30 cellular contexts compared by ENCODE assay signal in the genomic region with DNA sequence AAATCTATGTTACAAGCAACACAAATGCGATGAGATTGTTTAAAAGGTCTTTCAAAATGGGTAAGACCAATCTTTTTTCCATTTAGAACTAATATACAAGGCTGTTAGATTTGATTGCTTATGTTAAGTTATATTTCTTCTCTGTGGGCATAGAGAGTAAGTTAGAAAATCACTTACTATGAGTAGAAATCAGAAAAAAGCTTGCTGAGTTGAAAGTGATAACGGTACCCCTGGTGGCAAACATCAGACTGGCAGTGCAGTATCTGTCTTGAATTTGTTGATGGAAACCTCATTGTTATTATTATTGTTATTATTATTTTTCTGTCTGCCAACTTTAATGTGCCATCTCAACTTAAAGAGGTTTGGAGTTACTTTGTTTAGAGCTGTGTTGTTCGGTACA. TPM values are rescaled to one million over a fixed set of nuclear protein-coding genes. Genes with fewer than 3 reads are reported as not detected.
DNase-seq lines count a peak whose midpoint lies in the region; ATAC-seq and TF ChIP-seq lines count a peak whose summit lies in the region.
"Had no signal": no experiment of that assay in that cellular context is flagged by ENCODE, and none has a peak within 500 bp of the region (broad histone marks: within the 10 kb centered on the region; RNA-seq: fewer than 3 reads in every experiment).

No MANE protein-coding gene starts in this region.

- intact Hi-C loops in dorsolateral prefrontal cortex (cut with DNase I) = no loop called here

- no peak for TF ChIP-seq POLR2A in suprapubic skin (IDR thresholded peaks at IDR 0.05)

- CTCF ChIA-PET in AG04450 (lab: Charles Lee) = interaction anchor here (1.2 to 2.4 kb wide), 5 partner anchors 12 to 418 kb away, joined by 4 to 11 read pairs (median 5); a partner anchor contains a TSS

- no peak overlapping the region for H3K4me3 Mint-ChIP-seq in nephron progenitor cell
- H3K4me3 Mint-ChIP-seq: activated CD4-positive, alpha-beta T cell treated with anti-CD3 and anti-CD28 coated beads, Interleukin-2, amount 10 ng/mL, durations not matched to agents 24 days and 14 days; naive B cell; T-helper 2 cell treated with Interferon-gamma antibody and Interleukin-4, amounts not matched to agents 5 μg/mL and 100 μg/mL, for 36 hours had no signal

- no peak for DNase-seq in AG04450 (ENCODE audit: low read depth, low spot score)
- DNase-seq in HFF-Myc (ENCODE audit: extremely low read depth, low read depth) = no peak
- DNase-seq in dorsolateral prefrontal cortex = no peak
- no peak for DNase-seq in nephron progenitor cell
- no peak for DNase-seq in suprapubic skin (ENCODE audit: low spot score in 2 of 2)
- DNase-seq in stimulated activated naive CD8-positive, alpha-beta T cell treated with anti-CD3 and anti-CD28 coated beads, Interleukin-15, Interleukin-2, amounts not matched to agents 100 U/mL and 50 U/mL, for 24 hours = no peak
- DNase-seq: activated CD4-positive, alpha-beta T cell treated with anti-CD3 and anti-CD28 coated beads, Interleukin-2, amount 10 ng/mL, durations not matched to agents 24 days and 14 days; activated naive CD4-positive, alpha-beta T cell treated with Interleukin-2 at 50 U/mL for 16 hours; activated T-cell treated with anti-CD3 and anti-CD28 coated beads, Interleukin-2, amount 50 U/mL, for 48 hours; amniotic stem cell; COR-L47; DMS79 treated with DMSO at 0.1 percent for 48 hours; hypothalamus; naive B cell; NCI-H1105; NCI-H2029; NCI-H226; NCI-H748 treated with DMSO at 0.1 percent for 48 hours; RPMI8226; stimulated activated naive CD4-positive, alpha-beta T cell treated with Interleukin-2 at 50 U/mL for 16 hours had no signal

- H3K36me3 ChIP-seq in suprapubic skin = no peaks in the 10 kb centered on the region
- H3K36me3 ChIP-seq: BLaER1, HAP-1, right atrium auricular region had no signal

- POLR2A ChIA-PET in AG04450 (lab: Yijun Ruan, JAX) = no interaction called here

- TF ChIP-seq EP300 in suprapubic skin (IDR thresholded peaks at IDR 0.05) = no peak

- ATAC-seq in HG03460 (IDR thresholded peaks at IDR 0.05; ENCODE audit: unreplicated experiment) (no peak), HG02642 (IDR thresholded peaks at IDR 0.05; ENCODE audit: poor library complexity, unreplicated experiment) (no peak)
- ATAC-seq in stimulated activated naive CD8-positive, alpha-beta T cell treated with anti-CD3 and anti-CD28 coated beads, Interleukin-15, Interleukin-2, amounts not matched to agents 100 U/mL and 50 U/mL, for 24 hours = no peak
- ATAC-seq: left lobe of liver had no signal

- H3K4me1 ChIP-seq in suprapubic skin = no peaks in the 10 kb centered on the region
- H3K4me1 ChIP-seq: HAP-1, right atrium auricular region had no signal

- no peaks in the 10 kb centered on the region for H3K27me3 ChIP-seq in AG04450 (ENCODE audit: control insufficient read depth, insufficient read depth, low read length)
- H3K27me3 ChIP-seq in dorsolateral prefrontal cortex = no peaks in the 10 kb centered on the region
- H3K27me3 ChIP-seq in suprapubic skin = no peaks in the 10 kb centered on the region
- H3K27me3 ChIP-seq: BLaER1, right atrium auricular region, tibial nerve had no signal

- 96% methylated on average over 3 of the region's 3 CpGs for WGBS in suprapubic skin

- no peaks in the 10 kb centered on the region for H3K9me3 Mint-ChIP-seq in nephron progenitor cell
- H3K9me3 Mint-ChIP-seq: activated CD4-positive, alpha-beta T cell treated with anti-CD3 and anti-CD28 coated beads, Interleukin-2, amount 10 ng/mL, durations not matched to agents 24 days and 14 days; T-helper 2 cell treated with Interferon-gamma antibody and Interleukin-4, amounts not matched to agents 5 μg/mL and 100 μg/mL, for 36 hours had no signal

- no peaks in the 10 kb centered on the region for H3K9me3 ChIP-seq in AG04450 (ENCODE audit: control insufficient read depth, insufficient read depth, low read length)
- H3K9me3 ChIP-seq in suprapubic skin = no peaks in the 10 kb centered on the region
- H3K9me3 ChIP-seq: BLaER1, HAP-1, right atrium auricular region, tibial nerve had no signal

- H3K27me3 Mint-ChIP-seq in nephron progenitor cell (ENCODE audit: low read depth, poor library complexity) = no peaks in the 10 kb centered on the region

- H3K27ac Mint-ChIP-seq in nephron progenitor cell = no peak overlapping the region
- H3K27ac Mint-ChIP-seq: activated CD4-positive, alpha-beta T cell treated with anti-CD3 and anti-CD28 coated beads, Interleukin-2, amount 10 ng/mL, durations not matched to agents 24 days and 14 days; naive B cell; T-helper 2 cell treated with Interferon-gamma antibody and Interleukin-4, amounts not matched to agents 5 μg/mL and 100 μg/mL, for 36 hours had no signal

- no peak overlapping the region for H3K4me3 ChIP-seq in AG04450 (ENCODE audit: low read depth, low read length)
- no peak overlapping the region for H3K4me3 ChIP-seq in HFF-Myc (replicated peaks; ENCODE audit: low read depth, low read length)
- peak overlapping the region in 4 of 59 donors; percentile 8 to 50 (median 29) for H3K4me3 ChIP-seq in dorsolateral prefrontal cortex
- no peak overlapping the region for H3K4me3 ChIP-seq in suprapubic skin
- H3K4me3 ChIP-seq: BLaER1, HAP-1, right atrium auricular region, SK-N-MC, tibial nerve had no signal

- TF ChIP-seq CTCF in AG04450 (IDR thresholded peaks at IDR 0.05; ENCODE audit: low read depth, low read length) (peak; percentile 25), HFF-Myc (IDR thresholded peaks at IDR 0.05; ENCODE audit: low read depth, low read length, missing control alignments) (peak; percentile 17), dorsolateral prefrontal cortex (IDR thresholded peaks at IDR 0.05 in 54 of 56, conservative IDR thresholded peaks at IDR 0.05 in 2 of 56; ENCODE audit: low read depth in 1 of 56, partially characterized antibody in 56 of 56) (peak in 5 of 56 donors; percentile 9 to 37 (median 16)), nephron progenitor cell (IDR thresholded peaks at IDR 0.05) (peak; percentile 11), suprapubic skin (IDR thresholded peaks at IDR 0.05) (no peak)

- H3K27ac ChIP-seq in AG04450 (ENCODE audit: low read depth, low read length) (no peak overlapping the region), dorsolateral prefrontal cortex (peak overlapping the region in 44 of 59 donors; percentile 16 to 98 (median 88)), suprapubic skin (no peak overlapping the region)
- H3K27ac ChIP-seq: BLaER1, epithelial cell of prostate, right atrium auricular region, SK-N-MC had no signal

- peaks cover 38% of the 10 kb centered on the region for H3K4me1 Mint-ChIP-seq in nephron progenitor cell
- H3K4me1 Mint-ChIP-seq: naive B cell had no signal

- H3K36me3 Mint-ChIP-seq in nephron progenitor cell (ENCODE audit: low read depth) = peaks cover 23% of the 10 kb centered on the region
- H3K36me3 Mint-ChIP-seq: naive B cell had no signal

RNA-seq across cellular contexts. Expression of a gene that starts 12.4 kb away (rescaled TPM):
- 444 and 445 TPM in 2 replicates for polyA plus RNA-seq in AG04450 (2011; rRNA removed)
- 898 and 1,332 TPM in 2 replicates for polyA minus RNA-seq in AG04450 (2011; rRNA and poly(A)+ RNA removed)
- total RNA-seq in dorsolateral prefrontal cortex (1,000 to 10,000 TPM in 1 of 120 experiments, 100 to 1,000 TPM in 95, 10 to 100 TPM in 24; 24.4 to 1,165 (median 178) TPM), suprapubic skin (1 to 10 TPM; 2.1 to 6.4 (median 3.6) TPM)
- total RNA-seq: activated CD4-positive, alpha-beta T cell treated with anti-CD3 and anti-CD28 coated beads, Interleukin-2, amount 10 ng/mL, durations not matched to agents 24 days and 14 days had no signal

Comparison
In these comparisons a context has a peak if more than half of its experiments do, and no peak if none do; other contexts are left out.
1. H3K27ac ChIP-seq: peak in dorsolateral prefrontal cortex (44 of 59); none in AG04450 (single experiment) and suprapubic skin (single experiment).
2. CTCF ChIP-seq: peak in AG04450 (single experiment), HFF-Myc (single experiment) and nephron progenitor cell (single experiment); none in suprapubic skin (0 of 2).